8 cellular contexts compared by ENCODE assay signal in genomic region chr20:36064661-36065426, GRCh38.
DNase-seq lines count a peak whose midpoint lies in the region; ATAC-seq and TF ChIP-seq lines count a peak whose summit lies in the region.

No MANE protein-coding gene starts in this region.

- no peaks in the 10 kb centered on the region for H3K9me3 ChIP-seq in left lung

- H3K4me3 ChIP-seq in coronary artery (peak overlapping the region; percentile 80), left lung (peak overlapping the region; percentile 56 to 57)

- H3K36me3 Mint-ChIP-seq in activated CD4-positive, alpha-beta T cell treated with anti-CD3 and anti-CD28 coated beads, Interleukin-2, amount 10 ng/mL, durations not matched to agents 24 days and 14 days (ENCODE audit: low read depth) = no peaks in the 10 kb centered on the region

- intact Hi-C loops in activated CD4-positive, alpha-beta T cell treated with anti-CD3 and anti-CD28 coated beads, Interleukin-2, amount 10 ng/mL, durations not matched to agents 24 days and 14 days (cut with micrococcal nuclease) = loop anchor here (2.0 kb wide), 1 partner anchor 14 kb away; no protein-coding TSS in a partner anchor
- intact Hi-C loops in left lung (cut with DNase I) = no loop called here

- H3K27me3 ChIP-seq in left lung = no peaks in the 10 kb centered on the region

- peaks cover 6% of the 10 kb centered on the region for H3K4me1 Mint-ChIP-seq in activated CD4-positive, alpha-beta T cell treated with anti-CD3 and anti-CD28 coated beads, Interleukin-2, amount 10 ng/mL, durations not matched to agents 24 days and 14 days

- H3K27me3 Mint-ChIP-seq in activated CD4-positive, alpha-beta T cell treated with anti-CD3 and anti-CD28 coated beads, Interleukin-2, amount 10 ng/mL, durations not matched to agents 24 days and 14 days = peaks cover 30% of the 10 kb centered on the region

- peak overlapping the region; percentile 87 to 97 for H3K27ac ChIP-seq in coronary artery
- peak overlapping the region; percentile 90 to 93 for H3K27ac ChIP-seq in left lung

- H3K4me3 Mint-ChIP-seq in activated CD4-positive, alpha-beta T cell treated with anti-CD3 and anti-CD28 coated beads, Interleukin-2, amount 10 ng/mL, durations not matched to agents 24 days and 14 days = peak overlapping the region; percentile 85

- peak; percentile 56 for DNase-seq in AG09319 (ENCODE audit: extremely low read depth, low read depth)
- peak; percentile 83 for DNase-seq in NCI-H460 (ENCODE audit: extremely low read depth, low read depth)
- DNase-seq in activated CD4-positive, alpha-beta T cell treated with anti-CD3 and anti-CD28 coated beads, Interleukin-2, amount 10 ng/mL, durations not matched to agents 24 days and 14 days = peak; percentile 97
- peak; percentile 97 for DNase-seq in coronary artery (ENCODE audit: low spot score)
- DNase-seq in left lung = peak; percentile 97 to 100
- DNase-seq in stimulated activated CD4-positive, alpha-beta T cell treated with anti-CD3 and anti-CD28 coated beads, Interleukin-2, amount 100 ng/mL, for 24 hours = peak; percentile 96

- ATAC-seq in GM19035 (IDR thresholded peaks at IDR 0.05; ENCODE audit: unreplicated experiment) = peak; percentile 94
- ATAC-seq in HG03342 (IDR thresholded peaks at IDR 0.05; ENCODE audit: unreplicated experiment) = peak; percentile 91
- peak; percentile 98 for ATAC-seq in left lung

- TF ChIP-seq CTCF in AG09319 (IDR thresholded peaks at IDR 0.05; ENCODE audit: low read depth, low read length) = no peak
- no peak for TF ChIP-seq CTCF in coronary artery (IDR thresholded peaks at IDR 0.05)
- TF ChIP-seq CTCF in left lung (IDR thresholded peaks at IDR 0.05) = no peak

- H3K9me3 Mint-ChIP-seq in activated CD4-positive, alpha-beta T cell treated with anti-CD3 and anti-CD28 coated beads, Interleukin-2, amount 10 ng/mL, durations not matched to agents 24 days and 14 days = peaks cover 5% of the 10 kb centered on the region

- H3K4me1 ChIP-seq in left lung = peaks cover 0 to 14% of the 10 kb centered on the region in 2 donors

- no peaks in the 10 kb centered on the region for H3K36me3 ChIP-seq in left lung

- no peak overlapping the region for H3K27ac Mint-ChIP-seq in activated CD4-positive, alpha-beta T cell treated with anti-CD3 and anti-CD28 coated beads, Interleukin-2, amount 10 ng/mL, durations not matched to agents 24 days and 14 days

Comparison
In these comparisons a context has a peak if more than half of its experiments do, and no peak if none do; other contexts are left out.
1. Peak in every context shown above with its lines: DNase-seq, ATAC-seq, H3K4me3 ChIP-seq and H3K27ac ChIP-seq.